Comparison of ENCODE assay signal across 1 cellular context in genomic region chr17:48333034-48333491, GRCh38.
A peak's percentile ranks its signal among the peaks of the same experiment; 100 is the strongest.
TF ChIP-seq lines count a peak whose summit lies in the region.

No MANE protein-coding gene starts in this region.

TF ChIP-seq in K562, 482 proteins besides CTCF, POLR2A, EP300 and RAD21 (continued from another document):
- TF ChIP-seq EWSR1 (IDR thresholded peaks at IDR 0.05; ENCODE audit: borderline replicate concordance, low read depth, partially characterized antibody): no peak
- no peak for TF ChIP-seq NCOA4 (IDR thresholded peaks at IDR 0.05; ENCODE audit: partially characterized antibody)
- TF ChIP-seq, protein P1, sequence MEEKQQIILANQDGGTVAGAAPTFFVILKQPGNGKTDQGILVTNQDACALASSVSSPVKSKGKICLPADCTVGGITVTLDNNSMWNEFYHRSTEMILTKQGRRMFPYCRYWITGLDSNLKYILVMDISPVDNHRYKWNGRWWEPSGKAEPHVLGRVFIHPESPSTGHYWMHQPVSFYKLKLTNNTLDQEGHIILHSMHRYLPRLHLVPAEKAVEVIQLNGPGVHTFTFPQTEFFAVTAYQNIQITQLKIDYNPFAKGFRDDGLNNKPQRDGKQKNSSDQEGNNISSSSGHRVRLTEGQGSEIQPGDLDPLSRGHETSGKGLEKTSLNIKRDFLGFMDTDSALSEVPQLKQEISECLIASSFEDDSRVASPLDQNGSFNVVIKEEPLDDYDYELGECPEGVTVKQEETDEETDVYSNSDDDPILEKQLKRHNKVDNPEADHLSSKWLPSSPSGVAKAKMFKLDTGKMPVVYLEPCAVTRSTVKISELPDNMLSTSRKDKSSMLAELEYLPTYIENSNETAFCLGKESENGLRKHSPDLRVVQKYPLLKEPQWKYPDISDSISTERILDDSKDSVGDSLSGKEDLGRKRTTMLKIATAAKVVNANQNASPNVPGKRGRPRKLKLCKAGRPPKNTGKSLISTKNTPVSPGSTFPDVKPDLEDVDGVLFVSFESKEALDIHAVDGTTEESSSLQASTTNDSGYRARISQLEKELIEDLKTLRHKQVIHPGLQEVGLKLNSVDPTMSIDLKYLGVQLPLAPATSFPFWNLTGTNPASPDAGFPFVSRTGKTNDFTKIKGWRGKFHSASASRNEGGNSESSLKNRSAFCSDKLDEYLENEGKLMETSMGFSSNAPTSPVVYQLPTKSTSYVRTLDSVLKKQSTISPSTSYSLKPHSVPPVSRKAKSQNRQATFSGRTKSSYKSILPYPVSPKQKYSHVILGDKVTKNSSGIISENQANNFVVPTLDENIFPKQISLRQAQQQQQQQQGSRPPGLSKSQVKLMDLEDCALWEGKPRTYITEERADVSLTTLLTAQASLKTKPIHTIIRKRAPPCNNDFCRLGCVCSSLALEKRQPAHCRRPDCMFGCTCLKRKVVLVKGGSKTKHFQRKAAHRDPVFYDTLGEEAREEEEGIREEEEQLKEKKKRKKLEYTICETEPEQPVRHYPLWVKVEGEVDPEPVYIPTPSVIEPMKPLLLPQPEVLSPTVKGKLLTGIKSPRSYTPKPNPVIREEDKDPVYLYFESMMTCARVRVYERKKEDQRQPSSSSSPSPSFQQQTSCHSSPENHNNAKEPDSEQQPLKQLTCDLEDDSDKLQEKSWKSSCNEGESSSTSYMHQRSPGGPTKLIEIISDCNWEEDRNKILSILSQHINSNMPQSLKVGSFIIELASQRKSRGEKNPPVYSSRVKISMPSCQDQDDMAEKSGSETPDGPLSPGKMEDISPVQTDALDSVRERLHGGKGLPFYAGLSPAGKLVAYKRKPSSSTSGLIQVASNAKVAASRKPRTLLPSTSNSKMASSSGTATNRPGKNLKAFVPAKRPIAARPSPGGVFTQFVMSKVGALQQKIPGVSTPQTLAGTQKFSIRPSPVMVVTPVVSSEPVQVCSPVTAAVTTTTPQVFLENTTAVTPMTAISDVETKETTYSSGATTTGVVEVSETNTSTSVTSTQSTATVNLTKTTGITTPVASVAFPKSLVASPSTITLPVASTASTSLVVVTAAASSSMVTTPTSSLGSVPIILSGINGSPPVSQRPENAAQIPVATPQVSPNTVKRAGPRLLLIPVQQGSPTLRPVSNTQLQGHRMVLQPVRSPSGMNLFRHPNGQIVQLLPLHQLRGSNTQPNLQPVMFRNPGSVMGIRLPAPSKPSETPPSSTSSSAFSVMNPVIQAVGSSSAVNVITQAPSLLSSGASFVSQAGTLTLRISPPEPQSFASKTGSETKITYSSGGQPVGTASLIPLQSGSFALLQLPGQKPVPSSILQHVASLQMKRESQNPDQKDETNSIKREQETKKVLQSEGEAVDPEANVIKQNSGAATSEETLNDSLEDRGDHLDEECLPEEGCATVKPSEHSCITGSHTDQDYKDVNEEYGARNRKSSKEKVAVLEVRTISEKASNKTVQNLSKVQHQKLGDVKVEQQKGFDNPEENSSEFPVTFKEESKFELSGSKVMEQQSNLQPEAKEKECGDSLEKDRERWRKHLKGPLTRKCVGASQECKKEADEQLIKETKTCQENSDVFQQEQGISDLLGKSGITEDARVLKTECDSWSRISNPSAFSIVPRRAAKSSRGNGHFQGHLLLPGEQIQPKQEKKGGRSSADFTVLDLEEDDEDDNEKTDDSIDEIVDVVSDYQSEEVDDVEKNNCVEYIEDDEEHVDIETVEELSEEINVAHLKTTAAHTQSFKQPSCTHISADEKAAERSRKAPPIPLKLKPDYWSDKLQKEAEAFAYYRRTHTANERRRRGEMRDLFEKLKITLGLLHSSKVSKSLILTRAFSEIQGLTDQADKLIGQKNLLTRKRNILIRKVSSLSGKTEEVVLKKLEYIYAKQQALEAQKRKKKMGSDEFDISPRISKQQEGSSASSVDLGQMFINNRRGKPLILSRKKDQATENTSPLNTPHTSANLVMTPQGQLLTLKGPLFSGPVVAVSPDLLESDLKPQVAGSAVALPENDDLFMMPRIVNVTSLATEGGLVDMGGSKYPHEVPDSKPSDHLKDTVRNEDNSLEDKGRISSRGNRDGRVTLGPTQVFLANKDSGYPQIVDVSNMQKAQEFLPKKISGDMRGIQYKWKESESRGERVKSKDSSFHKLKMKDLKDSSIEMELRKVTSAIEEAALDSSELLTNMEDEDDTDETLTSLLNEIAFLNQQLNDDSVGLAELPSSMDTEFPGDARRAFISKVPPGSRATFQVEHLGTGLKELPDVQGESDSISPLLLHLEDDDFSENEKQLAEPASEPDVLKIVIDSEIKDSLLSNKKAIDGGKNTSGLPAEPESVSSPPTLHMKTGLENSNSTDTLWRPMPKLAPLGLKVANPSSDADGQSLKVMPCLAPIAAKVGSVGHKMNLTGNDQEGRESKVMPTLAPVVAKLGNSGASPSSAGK (IDR thresholded peaks at IDR 0.05): no peak
- TF ChIP-seq CBX2 (IDR thresholded peaks at IDR 0.05; ENCODE audit: insufficient read depth, low read length, poor library complexity, severe bottlenecking): peak; percentile 99
- no peak for TF ChIP-seq MAFK (IDR thresholded peaks at IDR 0.05; ENCODE audit: low read length)
- TF ChIP-seq KLF13 (tag; IDR thresholded peaks at IDR 0.05; ENCODE audit: borderline replicate concordance, low read depth): no peak
- no peak for TF ChIP-seq HNRNPK (IDR thresholded peaks at IDR 0.05; ENCODE audit: low read depth, low read length, poor library complexity, severe bottlenecking)
- TF ChIP-seq, protein P2, sequence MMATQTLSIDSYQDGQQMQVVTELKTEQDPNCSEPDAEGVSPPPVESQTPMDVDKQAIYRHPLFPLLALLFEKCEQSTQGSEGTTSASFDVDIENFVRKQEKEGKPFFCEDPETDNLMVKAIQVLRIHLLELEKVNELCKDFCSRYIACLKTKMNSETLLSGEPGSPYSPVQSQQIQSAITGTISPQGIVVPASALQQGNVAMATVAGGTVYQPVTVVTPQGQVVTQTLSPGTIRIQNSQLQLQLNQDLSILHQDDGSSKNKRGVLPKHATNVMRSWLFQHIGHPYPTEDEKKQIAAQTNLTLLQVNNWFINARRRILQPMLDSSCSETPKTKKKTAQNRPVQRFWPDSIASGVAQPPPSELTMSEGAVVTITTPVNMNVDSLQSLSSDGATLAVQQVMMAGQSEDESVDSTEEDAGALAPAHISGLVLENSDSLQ (IDR thresholded peaks at IDR 0.05): peak; percentile 21; the same call in 1 of the 2 replicates
- TF ChIP-seq, protein P3, sequence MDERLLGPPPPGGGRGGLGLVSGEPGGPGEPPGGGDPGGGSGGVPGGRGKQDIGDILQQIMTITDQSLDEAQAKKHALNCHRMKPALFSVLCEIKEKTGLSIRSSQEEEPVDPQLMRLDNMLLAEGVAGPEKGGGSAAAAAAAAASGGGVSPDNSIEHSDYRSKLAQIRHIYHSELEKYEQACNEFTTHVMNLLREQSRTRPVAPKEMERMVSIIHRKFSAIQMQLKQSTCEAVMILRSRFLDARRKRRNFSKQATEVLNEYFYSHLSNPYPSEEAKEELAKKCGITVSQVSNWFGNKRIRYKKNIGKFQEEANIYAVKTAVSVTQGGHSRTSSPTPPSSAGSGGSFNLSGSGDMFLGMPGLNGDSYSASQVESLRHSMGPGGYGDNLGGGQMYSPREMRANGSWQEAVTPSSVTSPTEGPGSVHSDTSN (CRISPR knock-in tag; IDR thresholded peaks at IDR 0.05; ENCODE audit: low read depth): no peak
- TF ChIP-seq, protein P3 (tag; conservative IDR thresholded peaks at IDR 0.05; ENCODE audit: low read depth): peak; percentile 54; the same call in 1 of the 2 replicates
TF ChIP-seq in K562: peak in this region for 6.
